7 cellular contexts compared by ENCODE assay signal in the genomic region with DNA sequence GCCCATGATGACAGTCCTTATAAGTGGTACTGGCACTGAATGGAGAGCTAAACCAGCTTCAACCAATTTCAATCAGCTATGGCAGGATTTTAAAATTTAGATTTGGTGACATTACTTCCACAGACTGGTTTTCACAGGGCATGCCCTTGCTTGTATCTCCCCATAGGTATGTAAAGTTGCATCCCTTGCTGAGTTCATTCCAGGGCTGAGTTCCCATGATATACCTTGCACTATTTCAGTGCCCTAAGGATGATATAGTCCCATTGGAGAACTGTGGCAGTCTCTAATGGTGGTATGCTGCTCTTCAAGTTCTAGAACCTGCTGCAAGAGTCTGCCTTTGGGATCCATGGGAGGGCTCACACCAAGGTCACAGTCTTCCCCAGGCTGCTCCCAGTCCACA.
"Had no signal": no experiment of that assay in that cellular context is flagged by ENCODE, and none has a peak within 500 bp of the region (broad histone marks: within the 10 kb centered on the region; RNA-seq: fewer than 3 reads in every experiment).

No MANE protein-coding gene starts in this region.

- H3K36me3 ChIP-seq: HAP-1 had no signal

- H3K9me3 ChIP-seq: HAP-1 had no signal

- FAIRE-seq: HTR-8/SVneo, K562 had no signal

- DNase-seq: GM23248, H7, HFFc6, IMR-90 had no signal

- H3K9ac ChIP-seq: GM23248 had no signal

- H3K4me1 ChIP-seq: HAP-1 had no signal

- H3K27ac ChIP-seq: GM23248 had no signal

- H2AFZ ChIP-seq: GM23248 had no signal

- H3K4me3 ChIP-seq: GM23248, HAP-1, K562 had no signal
